Comparison of ENCODE assay signal across 26 cellular contexts in the genomic region with DNA sequence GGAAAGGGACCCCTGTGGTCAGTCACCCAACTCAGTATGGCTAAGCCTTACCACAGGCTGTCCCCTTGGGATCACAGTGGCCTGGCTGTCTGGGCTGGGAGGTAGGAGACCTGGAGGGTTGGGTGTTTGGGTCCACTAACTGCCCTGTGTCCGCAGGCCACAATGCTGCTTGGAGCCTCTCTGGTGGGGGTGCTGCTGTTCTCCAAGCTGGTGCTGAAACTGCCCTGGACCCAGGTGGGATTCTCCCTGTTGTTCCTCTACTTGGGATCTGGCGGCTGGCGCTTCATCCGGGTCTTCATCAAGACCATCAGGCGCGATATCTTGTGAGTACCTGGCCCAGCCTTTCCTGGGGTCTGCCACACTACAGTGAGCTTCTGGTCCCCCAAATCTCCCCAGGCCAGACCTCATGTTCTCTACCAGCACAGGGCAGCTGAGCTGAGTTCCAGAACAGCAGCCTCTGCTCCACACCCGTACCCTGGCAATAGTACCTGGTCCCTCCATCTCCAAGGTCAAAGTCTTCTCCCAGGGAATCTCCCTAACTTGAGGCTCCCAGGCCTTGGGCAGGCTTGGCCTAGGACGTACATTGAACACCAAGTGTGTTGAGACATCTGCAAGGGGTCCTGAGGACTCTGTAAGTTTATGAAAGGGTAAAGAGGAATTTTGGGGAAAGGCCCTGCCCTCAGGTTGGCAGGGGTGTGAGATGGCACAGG.
"Had no signal": no experiment of that assay in that cellular context is flagged by ENCODE, and none has a peak within 500 bp of the region (broad histone marks: within the 10 kb centered on the region; RNA-seq: fewer than 3 reads in every experiment).

No MANE protein-coding gene starts in this region.

- DNase-seq: colonic mucosa; dermis blood vessel endothelial cell; effector CD4-positive, alpha-beta T cell; endodermal cell; erythroblast; foreskin keratinocyte; kidney; left cardiac atrium; left ventricle myocardium inferior; lower lobe of right lung; mesenchymal stem cell; midbrain; naive B cell; nephron progenitor cell; ovary; right cardiac atrium; stimulated activated CD4-positive, alpha-beta T cell treated with anti-CD3 and anti-CD28 coated beads, Interleukin-2, amount 100 ng/mL, for 48 hours; stimulated activated CD8-positive, alpha-beta memory T cell treated with anti-CD3 and anti-CD28 coated beads, Interleukin-4, amount 100 ng/mL, for 48 hours; stimulated activated naive CD8-positive, alpha-beta T cell treated with anti-CD3 and anti-CD28 coated beads, Interleukin-15, Interleukin-2, amounts not matched to agents 100 U/mL and 50 U/mL, for 24 hours; tibial artery; upper lobe of right lung had no signal

- H3K27me3 ChIP-seq: colonic mucosa, foreskin keratinocyte, hepatocyte, ovary, tibial artery, upper lobe of right lung, vagina had no signal

- ATAC-seq: foreskin keratinocyte; left cardiac atrium; lower lobe of right lung; right cardiac atrium; stimulated activated effector memory CD8-positive, alpha-beta T cell treated with anti-CD3 and anti-CD28 coated beads, Interleukin-12 subunit alpha, Interleukin-12 subunit beta, amount 100 ng/mL, for 72 hours; stimulated activated naive CD8-positive, alpha-beta T cell treated with anti-CD3 and anti-CD28 coated beads, Interleukin-15, Interleukin-2, amounts not matched to agents 100 U/mL and 50 U/mL, for 24 hours; upper lobe of right lung had no signal

- H3K4me3 ChIP-seq: colonic mucosa, hepatocyte, left ventricle myocardium inferior, lower lobe of right lung, ovary, smooth muscle cell, tibial artery, upper lobe of right lung, vagina had no signal

- H3K4me1 ChIP-seq: colonic mucosa, foreskin keratinocyte had no signal

- H3K9me3 ChIP-seq: colonic mucosa, left ventricle myocardium inferior, lower lobe of right lung, ovary, tibial artery, upper lobe of right lung, vagina had no signal

- H3K27ac Mint-ChIP-seq: endodermal cell; nephron progenitor cell; progenitor cell of endocrine pancreas; stimulated activated effector memory CD8-positive, alpha-beta T cell treated with anti-CD3 and anti-CD28 coated beads, Interleukin-12 subunit alpha, Interleukin-12 subunit beta, amount 100 ng/mL, for 72 hours had no signal

- H3K36me3 Mint-ChIP-seq: naive B cell had no signal

- H3K9me3 Mint-ChIP-seq: endodermal cell; naive B cell; nephron progenitor cell; stimulated activated effector memory CD8-positive, alpha-beta T cell treated with anti-CD3 and anti-CD28 coated beads, Interleukin-12 subunit alpha, Interleukin-12 subunit beta, amount 100 ng/mL, for 72 hours had no signal

- H3K4me2 ChIP-seq: hepatocyte, smooth muscle cell had no signal

- H3K27ac ChIP-seq: colonic mucosa, foreskin keratinocyte, hepatocyte, left ventricle myocardium inferior, lower lobe of right lung, ovary, tibial artery, upper lobe of right lung, vagina had no signal

- H3K36me3 ChIP-seq: ovary had no signal

- H3K4me3 Mint-ChIP-seq: endodermal cell; nephron progenitor cell; stimulated activated effector memory CD8-positive, alpha-beta T cell treated with anti-CD3 and anti-CD28 coated beads, Interleukin-12 subunit alpha, Interleukin-12 subunit beta, amount 100 ng/mL, for 72 hours had no signal

- H3K27me3 Mint-ChIP-seq: naive B cell, progenitor cell of endocrine pancreas had no signal

- H2AFZ ChIP-seq: hepatocyte had no signal
